In genomic region chr5:56827043-56827442, GRCh38 we compare ENCODE assay signal across 12 cellular contexts. TPM values are rescaled to one million over a fixed set of nuclear protein-coding genes. Genes with fewer than 3 reads are reported as not detected.
DNase-seq lines count a peak whose midpoint lies in the region; ATAC-seq and TF ChIP-seq lines count a peak whose summit lies in the region.
"Had no signal": no experiment of that assay in that cellular context is flagged by ENCODE, and none has a peak within 500 bp of the region (broad histone marks: within the 10 kb centered on the region; RNA-seq: fewer than 3 reads in every experiment).

No MANE protein-coding gene starts in this region.

- intact Hi-C loops in uterus (cut with DNase I; ENCODE audit: low total_unique reads) (no loop called here), ovary (cut with DNase I) (no loop called here)

- H3K4me1 ChIP-seq in H9 (ENCODE audit: insufficient read depth, low read length) (peaks cover 6% of the 10 kb centered on the region), uterus (peaks cover 0 to 3% of the 10 kb centered on the region in 2 donors), ovary (ENCODE audit: insufficient read depth) (peaks cover 15% of the 10 kb centered on the region)

- TF ChIP-seq CTCF in H9 (conservative IDR thresholded peaks at IDR 0.05) (peak; percentile 63), kidney epithelial cell (IDR thresholded peaks at IDR 0.05; ENCODE audit: insufficient read depth, low read length, poor library complexity, severe bottlenecking) (peak; percentile 55), uterus (IDR thresholded peaks at IDR 0.05) (no peak), ovary (IDR thresholded peaks at IDR 0.05) (no peak)

- DNase-seq in AG20443 (ENCODE audit: low spot score) (peak; percentile 16), H9 (peak; percentile 57), kidney epithelial cell (ENCODE audit: low read depth) (no peak), uterus (no peak), dedifferentiated amniotic fluid mesenchymal stem cell (ENCODE audit: extremely low spot score) (no peak), ovary (no peak), HUDEP-2 (lab: John Stamatoyannopoulos, UW; ENCODE audit: unreplicated experiment in 76 of 76) (no peak)
- DNase-seq in activated naive CD8-positive, alpha-beta T cell treated with anti-CD3 and anti-CD28 coated beads, Interleukin-2, amount 10 ng/mL, durations not matched to agents 7 days and 5 days: no peak
- DNase-seq: SHP77 treated with DMSO at 0.1 percent for 48 hours, tibial artery had no signal

- H3K56ac ChIP-seq in H9 (ENCODE audit: insufficient read length, low read depth, low read length): no peak overlapping the region

- H2BK12ac ChIP-seq in H9 (ENCODE audit: insufficient read length, low read depth, low read length): no peak overlapping the region

- H3K23me2 ChIP-seq in H9 (ENCODE audit: insufficient read length, low read depth, low read length, poor library complexity, severe bottlenecking): no peaks in the 10 kb centered on the region

- 0 out of 7 replicates have a peak overlapping the region, but pooled peaks of 1 of the 3 experiments have one; percentile 38 for H3K27ac Mint-ChIP-seq in H9
- H3K27ac Mint-ChIP-seq in activated naive CD8-positive, alpha-beta T cell treated with anti-CD3 and anti-CD28 coated beads, Interleukin-2, amount 10 ng/mL, durations not matched to agents 7 days and 5 days: no peak overlapping the region

- H3K4me2 ChIP-seq in H9 (ENCODE audit: insufficient read depth, insufficient read length, low read length): no peak overlapping the region

- no peak overlapping the region for H2BK20ac ChIP-seq in H9 (ENCODE audit: low read depth, low read length, poor library complexity, severe bottlenecking)

- H3K27me3 ChIP-seq in H9 (ENCODE audit: insufficient read depth, low read length) (no peaks in the 10 kb centered on the region), kidney epithelial cell (ENCODE audit: control insufficient read depth, insufficient read depth, low read length) (no peaks in the 10 kb centered on the region), uterus (no peaks in the 10 kb centered on the region), ovary (no peaks in the 10 kb centered on the region)
- H3K27me3 ChIP-seq: neutrophil, tibial artery had no signal

- peaks cover 44 to 46% of the 10 kb centered on the region in 2 experiments for H3K4me1 Mint-ChIP-seq in H9
- H3K4me1 Mint-ChIP-seq in activated naive CD8-positive, alpha-beta T cell treated with anti-CD3 and anti-CD28 coated beads, Interleukin-2, amount 10 ng/mL, durations not matched to agents 7 days and 5 days: peaks cover 46% of the 10 kb centered on the region

- H3T11ph ChIP-seq in H9 (ENCODE audit: low read length): no peak overlapping the region

- H3K23ac ChIP-seq in H9 (ENCODE audit: insufficient read length, low read depth, low read length): no peak overlapping the region

- no peaks in the 10 kb centered on the region for H4K20me1 ChIP-seq in H9 (ENCODE audit: control insufficient read depth, insufficient read depth, insufficient read length)

- H2BK120ac ChIP-seq in H9 (ENCODE audit: low read depth, low read length, poor library complexity, severe bottlenecking): no peak overlapping the region

- no peak overlapping the region for H3K4ac ChIP-seq in H9 (ENCODE audit: low read depth, low read length)

- POLR2A ChIA-PET in activated naive CD8-positive, alpha-beta T cell treated with anti-CD3 and anti-CD28 coated beads, Interleukin-2, amount 10 ng/mL, durations not matched to agents 7 days and 5 days (lab: Charles Lee): no interaction called here

- no peaks in the 10 kb centered on the region for H3K9me3 Mint-ChIP-seq in H9
- no peaks in the 10 kb centered on the region for H3K9me3 Mint-ChIP-seq in activated naive CD8-positive, alpha-beta T cell treated with anti-CD3 and anti-CD28 coated beads, Interleukin-2, amount 10 ng/mL, durations not matched to agents 7 days and 5 days

- H3K4me3 ChIP-seq in kidney epithelial cell (ENCODE audit: low read depth, low read length) (no peak overlapping the region), uterus (no peak overlapping the region), ovary (no peak overlapping the region)
- H3K4me3 ChIP-seq: tibial artery had no signal

- no peak overlapping the region for H2BK15ac ChIP-seq in H9 (ENCODE audit: low read depth, low read length)

- no peaks in the 10 kb centered on the region; a peak in 1 of 7 replicates for H3K36me3 Mint-ChIP-seq in H9 (ENCODE audit: insufficient read depth in 1 of 3, low read depth in 3 of 3)
- H3K36me3 Mint-ChIP-seq in activated naive CD8-positive, alpha-beta T cell treated with anti-CD3 and anti-CD28 coated beads, Interleukin-2, amount 10 ng/mL, durations not matched to agents 7 days and 5 days: peaks cover 12% of the 10 kb centered on the region

- peaks cover 9% of the 10 kb centered on the region; the same call in 1 of the 2 replicates for H3K79me2 ChIP-seq in H9 (ENCODE audit: insufficient read depth, low read length)

- H4K8ac ChIP-seq in H9 (replicated peaks; ENCODE audit: insufficient read length, low read depth, low read length): no peak overlapping the region

- peaks cover 1% of the 10 kb centered on the region for H3K36me3 ChIP-seq in kidney epithelial cell (ENCODE audit: control insufficient read depth, insufficient read depth, low read length)
- H3K36me3 ChIP-seq in uterus: no peaks in the 10 kb centered on the region
- H3K36me3 ChIP-seq in ovary: no peaks in the 10 kb centered on the region
- H3K36me3 ChIP-seq: neutrophil, tibial artery had no signal

- no peak overlapping the region for H3K18ac ChIP-seq in H9 (ENCODE audit: insufficient read length, low read depth, low read length)

- no peak overlapping the region for H3K27ac ChIP-seq in H9 (ENCODE audit: insufficient read length, low read depth, low read length)
- H3K27ac ChIP-seq in uterus: no peak overlapping the region
- no peak overlapping the region for H3K27ac ChIP-seq in ovary
- H3K27ac ChIP-seq: HL-60, tibial artery had no signal

- H4K5ac ChIP-seq in H9 (ENCODE audit: insufficient read length, low read depth, low read length): no peak overlapping the region

- H2BK5ac ChIP-seq in H9 (ENCODE audit: insufficient read length, low read length): no peak overlapping the region

- no peak overlapping the region; a peak in 1 of 5 replicates for H3K4me3 Mint-ChIP-seq in H9
- H3K4me3 Mint-ChIP-seq in activated naive CD8-positive, alpha-beta T cell treated with anti-CD3 and anti-CD28 coated beads, Interleukin-2, amount 10 ng/mL, durations not matched to agents 7 days and 5 days: no peak overlapping the region

- no peak overlapping the region for H2AK5ac ChIP-seq in H9 (ENCODE audit: insufficient read length, low read length)

- no peaks in the 10 kb centered on the region for H3K9me3 ChIP-seq in H9 (ENCODE audit: control insufficient read depth, low read depth, low read length)
- H3K9me3 ChIP-seq in uterus: no peaks in the 10 kb centered on the region
- H3K9me3 ChIP-seq in ovary: no peaks in the 10 kb centered on the region
- H3K9me3 ChIP-seq: neutrophil, tibial artery had no signal

- WGBS in H9 (ENCODE audit: extremely low coverage, insufficient read length, low lambda C conversion rate): no CpG with 5 or more reads among the region's 5 CpGs
- WGBS in ovary, 3 donors: 80 to 87% (median 84%) methylated on average over 5 of the region's 5 CpGs

- ATAC-seq in activated naive CD8-positive, alpha-beta T cell treated with anti-CD3 and anti-CD28 coated beads, Interleukin-2, amount 10 ng/mL, durations not matched to agents 7 days and 5 days (ENCODE audit: low read depth): peak; percentile 46

- peaks cover 2% of the 10 kb centered on the region for H3K79me1 ChIP-seq in H9 (ENCODE audit: insufficient read depth, low read depth, low read length, poor library complexity, severe bottlenecking)

- no peak overlapping the region for H4K91ac ChIP-seq in H9 (ENCODE audit: insufficient read length, low read depth, low read length)

- no peak for TF ChIP-seq EP300 in ovary (IDR thresholded peaks at IDR 0.05)

- no peak overlapping the region for H3K9ac ChIP-seq in H9 (ENCODE audit: extremely low read depth, insufficient read length, low read length)

- H2AFZ ChIP-seq in H9 (ENCODE audit: low read length): no peak overlapping the region

- no peak for TF ChIP-seq POLR2A in uterus (IDR thresholded peaks at IDR 0.05)
- TF ChIP-seq POLR2A in ovary (IDR thresholded peaks at IDR 0.05): no peak

- H3K27me3 Mint-ChIP-seq in H9 (ENCODE audit: low read depth): no peaks in the 10 kb centered on the region
- H3K27me3 Mint-ChIP-seq in activated naive CD8-positive, alpha-beta T cell treated with anti-CD3 and anti-CD28 coated beads, Interleukin-2, amount 10 ng/mL, durations not matched to agents 7 days and 5 days: no peaks in the 10 kb centered on the region

- no peak overlapping the region for H3K14ac ChIP-seq in H9 (ENCODE audit: insufficient read depth, low read length)

RNA-seq across cellular contexts. Expression of gene MAP3K1, which starts 11.7 kb away (rescaled TPM):
- total RNA-seq in H9 (2021) (11.1 TPM in 2 replicates), kidney epithelial cell (21.3 and 21.4 TPM in 2 replicates), uterus (10 to 100 TPM in 3 of 4 donors, 1 to 10 TPM in 1; 9.0 to 95.3 (median 20.0) TPM), ovary (10 to 100 TPM; 15.7 to 29.8 (median 21.7) TPM)
- 10 to 100 TPM; 33.4 to 35.9 TPM for total RNA-seq in activated naive CD8-positive, alpha-beta T cell treated with anti-CD3 and anti-CD28 coated beads, Interleukin-2, amount 10 ng/mL, durations not matched to agents 7 days and 5 days
- polyA plus RNA-seq in ovary: 10 to 100 TPM in 1 of 2 donors, 1 to 10 TPM in 1; 5.4 to 12.2 TPM

Comparison
In these comparisons a context has a peak if more than half of its experiments do, and no peak if none do; other contexts are left out.
1. DNase-seq: peak in AG20443 (single experiment) and H9 (single experiment); none in activated naive CD8-positive, alpha-beta T cell treated with anti-CD3 and anti-CD28 coated beads, Interleukin-2, amount 10 ng/mL, durations not matched to agents 7 days and 5 days (single experiment), kidney epithelial cell (single experiment), uterus (0 of 2), dedifferentiated amniotic fluid mesenchymal stem cell (single experiment), ovary (0 of 5) and HUDEP-2 (0 of 76).
2. CTCF ChIP-seq: peak in H9 (single experiment) and kidney epithelial cell (single experiment); none in uterus (0 of 4) and ovary (0 of 3).